25 cellular contexts compared by ENCODE assay signal in the genomic region with DNA sequence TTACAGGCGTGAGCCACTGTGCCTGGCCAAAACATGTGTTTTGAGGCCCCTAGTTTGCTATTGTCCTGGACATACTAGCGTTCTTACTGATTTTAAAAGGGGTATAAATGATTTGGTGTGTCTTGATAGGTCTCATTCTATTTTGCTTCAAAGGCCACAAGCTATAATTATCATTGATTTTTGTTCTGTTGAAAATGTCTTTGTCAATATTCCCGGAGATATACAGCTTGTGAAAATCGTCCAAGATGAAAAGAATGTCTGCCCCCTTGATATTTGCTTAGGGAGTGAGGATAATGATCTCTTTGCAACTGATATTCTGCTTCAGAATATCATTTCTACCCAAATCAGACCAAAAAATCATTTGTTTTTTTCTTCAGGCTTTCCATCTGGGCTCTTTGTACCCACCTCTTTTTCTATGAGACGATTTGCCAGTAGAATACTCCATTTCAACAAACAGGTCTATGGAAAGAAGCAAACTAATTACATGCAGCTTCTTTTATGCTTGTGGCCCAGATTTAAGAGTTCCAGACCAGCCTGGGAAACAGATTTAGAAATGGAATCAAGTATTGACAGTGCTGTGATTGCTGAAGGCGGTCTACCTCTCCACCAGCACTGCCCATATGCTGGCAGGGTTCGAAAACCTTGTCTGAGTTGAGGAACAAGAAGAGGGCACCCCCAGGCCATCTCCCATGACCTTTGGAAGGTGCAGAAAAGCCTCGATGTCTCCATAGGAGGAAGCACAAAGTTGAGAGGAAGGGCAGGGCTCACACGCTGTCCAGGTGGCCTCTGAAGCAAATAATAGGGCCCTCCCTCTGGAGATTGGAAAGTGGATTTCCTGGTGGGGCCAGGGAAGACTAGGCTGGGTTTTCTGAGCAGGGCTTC. TPM values are rescaled to one million over a fixed set of nuclear protein-coding genes. Genes with fewer than 3 reads are reported as not detected.
A peak's percentile ranks its signal among the peaks of the same experiment; 100 is the strongest.
DNase-seq lines count a peak whose midpoint lies in the region; ATAC-seq, FAIRE-seq and TF ChIP-seq lines count a peak whose summit lies in the region.
"Had no signal": no experiment of that assay in that cellular context is flagged by ENCODE, and none has a peak within 500 bp of the region (broad histone marks: within the 10 kb centered on the region; RNA-seq: fewer than 3 reads in every experiment).

No MANE protein-coding gene starts in this region.

- DNase-seq in HepG2 (ENCODE audit: low spot score), result no peak
- DNase-seq in right lobe of liver, result no peak
- DNase-seq in Peyer's patch, result no peak
- peak; percentile 40 to 42 for DNase-seq in left colon
- DNase-seq in activated CD4-positive, CD25-positive, alpha-beta regulatory T cell (lab: John Stamatoyannopoulos, UW), result no peak
- no peak for DNase-seq in activated gamma-delta T cell (lab: John Stamatoyannopoulos, UW)
- no peak for DNase-seq in aorta
- DNase-seq: activated CD8-positive, alpha-beta memory T cell treated with anti-CD3 and anti-CD28 coated beads, Interleukin-2, amount 50 U/mL, for 48 hours; head of caudate nucleus; MM.1S; naive thymus-derived CD4-positive, alpha-beta T cell; NCI-H1436; NCI-H2171 treated with DMSO at 0.1 percent for 48 hours; NCI-H526 treated with DMSO at 0.1 percent for 48 hours; retina; stimulated activated CD4-positive, alpha-beta T cell treated with anti-CD3 and anti-CD28 coated beads, Interleukin-4, amount 100 ng/mL, for 1 hour; stimulated activated naive CD4-positive, alpha-beta T cell had no signal

- no peaks in the 10 kb centered on the region for H3K79me2 ChIP-seq in HepG2 (ENCODE audit: insufficient read depth, low read length)

- H4K20me1 ChIP-seq in HepG2 (ENCODE audit: insufficient read depth, low read length), result no peaks in the 10 kb centered on the region
- H4K20me1 ChIP-seq: BLaER1 had no signal

- peak overlapping the region in 1 of 3 experiments; percentile 23; a peak in 1 of 6 replicates for H3K4me3 ChIP-seq in HepG2 (replicated peaks in 1 of 3; ENCODE audit: insufficient read depth in 1 of 3, low read depth in 2 of 3, low read length in 3 of 3)
- no peak overlapping the region for H3K4me3 ChIP-seq in right lobe of liver
- H3K4me3 ChIP-seq in Peyer's patch, result no peak overlapping the region
- H3K4me3 ChIP-seq in aorta (ENCODE audit: low read length in 2 of 2), result no peak overlapping the region
- H3K4me3 ChIP-seq: BLaER1, thoracic aorta had no signal

- H3K27ac ChIP-seq in HepG2 (ENCODE audit: extremely low read length, insufficient read depth, low read length) (peak overlapping the region; percentile 30), right lobe of liver (no peak overlapping the region), Peyer's patch (peak overlapping the region in 3 of 4 donors; percentile 2 to 19 (median 15)), aorta (ENCODE audit: low read depth in 1 of 2, low read length in 2 of 2) (no peak overlapping the region)
- H3K27ac ChIP-seq: epithelial cell of prostate, thoracic aorta, VCaP had no signal

- POLR2A ChIA-PET in HepG2 (lab: Yijun Ruan, JAX), result interaction anchor here (4.6 kb wide), 1 partner anchor 13 kb away, joined by 22 read pairs; no protein-coding TSS in a partner anchor

- ATAC-seq in HepG2, result peak; percentile 53
- ATAC-seq in right lobe of liver, result no peak
- ATAC-seq in left colon, result peak; percentile 48
- no peak for ATAC-seq in HG03460 (IDR thresholded peaks at IDR 0.05; ENCODE audit: unreplicated experiment)
- ATAC-seq in aorta (ENCODE audit: low FRiP score), result no peak
- ATAC-seq: naive thymus-derived CD4-positive, alpha-beta T cell had no signal

- 10% methylated on average over 9 of the region's 9 CpGs for WGBS in HepG2 (ENCODE audit: low lambda C conversion rate)
- WGBS in right lobe of liver (ENCODE audit: insufficient coverage, low coverage, low lambda C conversion rate, missing lambda C conversion rate), result 75% methylated on average over 9 of the region's 9 CpGs
- WGBS in aorta, 2 donors, result 85 to 87% methylated on average over 9 of the region's 9 CpGs

- no peak overlapping the region for H3K9ac ChIP-seq in HepG2 (ENCODE audit: insufficient read depth, low read depth, low read length)
- H3K9ac ChIP-seq: BLaER1 had no signal

- H3K36me3 ChIP-seq in HepG2 (replicated peaks in 1 of 2; ENCODE audit: control insufficient read depth in 1 of 2, insufficient read depth in 2 of 2, low read length in 2 of 2), result no peaks in the 10 kb centered on the region
- H3K36me3 ChIP-seq in right lobe of liver, result no peaks in the 10 kb centered on the region
- H3K36me3 ChIP-seq in Peyer's patch, result no peaks in the 10 kb centered on the region
- H3K36me3 ChIP-seq in aorta (ENCODE audit: control insufficient read depth in 1 of 2, insufficient read depth in 2 of 2, low read length in 1 of 2), result no peaks in the 10 kb centered on the region
- H3K36me3 ChIP-seq: BLaER1, thoracic aorta had no signal

- no peak for TF ChIP-seq RAD21 in HepG2 (CRISPR knock-in tag; IDR thresholded peaks at IDR 0.05)

- peak in 1 of 2 experiments; percentile 53; a peak in 1 of 4 replicates for TF ChIP-seq EP300 in HepG2 (IDR thresholded peaks at IDR 0.05; ENCODE audit: low read depth in 2 of 2, low read length in 2 of 2)
- TF ChIP-seq EP300 in HepG2 (CRISPR knock-in tag; IDR thresholded peaks at IDR 0.05; ENCODE audit: borderline replicate concordance), result no peak

- BruUV-seq in HepG2 (replicated peaks; lab: Mats Ljungman, UMichigan), result no TSS peak

- H3K4me1 ChIP-seq in HepG2 (ENCODE audit: insufficient read depth, low read length) (peaks cover 61% of the 10 kb centered on the region), right lobe of liver (peaks cover 0 to 22% (median 9%) of the 10 kb centered on the region in 4 donors), Peyer's patch (peaks cover 0 to 21% (median 3%) of the 10 kb centered on the region in 4 donors), aorta (ENCODE audit: control insufficient read depth in 1 of 2, insufficient read depth in 2 of 2, low read length in 2 of 2) (no peaks in the 10 kb centered on the region)

- H3K9me3 ChIP-seq in HepG2 (ENCODE audit: low read length), result no peaks in the 10 kb centered on the region
- no peaks in the 10 kb centered on the region for H3K9me3 ChIP-seq in right lobe of liver
- H3K9me3 ChIP-seq in Peyer's patch, result no peaks in the 10 kb centered on the region
- H3K9me3 ChIP-seq in aorta (ENCODE audit: control insufficient read depth, low read length), result no peaks in the 10 kb centered on the region
- H3K9me3 ChIP-seq: thoracic aorta had no signal

- TF ChIP-seq CTCF in HepG2 (CRISPR knock-in tag; IDR thresholded peaks at IDR 0.05) (no peak), right lobe of liver (IDR thresholded peaks at IDR 0.05) (no peak), Peyer's patch (IDR thresholded peaks at IDR 0.05) (no peak)

- H3K4me2 ChIP-seq in HepG2 (ENCODE audit: low read depth, low read length), result peak overlapping the region; percentile 60
- H3K4me2 ChIP-seq: BLaER1 had no signal

- H3K27me3 ChIP-seq in HepG2 (ENCODE audit: control insufficient read depth in 1 of 2, insufficient read depth in 2 of 2, low read length in 2 of 2) (no peaks in the 10 kb centered on the region), right lobe of liver (no peaks in the 10 kb centered on the region), Peyer's patch (no peaks in the 10 kb centered on the region), aorta (ENCODE audit: control insufficient read depth in 1 of 2, insufficient read depth in 2 of 2, low read length in 1 of 2) (no peaks in the 10 kb centered on the region)
- H3K27me3 ChIP-seq: BLaER1 had no signal

- TF ChIP-seq POLR2A in HepG2 (IDR thresholded peaks at IDR 0.05; ENCODE audit: insufficient read depth in 1 of 2, low read depth in 2 of 2, low read length in 2 of 2) (no peak), right lobe of liver (IDR thresholded peaks at IDR 0.05) (no peak), Peyer's patch (IDR thresholded peaks at IDR 0.05) (no peak)

- in situ Hi-C loops in HepG2 (cut with HindIII; ENCODE audit: extremely low pct_ligation_motif_present, low pct_unique_long_range_greater_than_20kb), result no loop called here

- CTCF ChIA-PET in HepG2 (lab: Yijun Ruan, JAX; ENCODE audit: low intra/inter-chr PET ratio, low total read pairs), result no interaction called here

- H2AFZ ChIP-seq in HepG2 (ENCODE audit: low read length), result peak overlapping the region; percentile 16

- intact Hi-C loops in HepG2 (cut with micrococcal nuclease; ENCODE audit: unreplicated experiment) (no loop called here), right lobe of liver (cut with DNase I) (no loop called here), left colon (cut with DNase I, micrococcal nuclease) (no loop called here), aorta (cut with DNase I) (no loop called here)

- no peak for FAIRE-seq in HepG2 (lab: Jason Lieb, UNC)
- FAIRE-seq: D721Med, GM12891 had no signal

RNA-seq across cellular contexts. Expression of gene ST6GALNAC1, which starts 14.2 kb away (rescaled TPM):
- total RNA-seq in HepG2 (2016; rRNA removed; fragmentation: Illumina TruSeq; extraction: Trizol), result not detected in 2 replicates
- total RNA-seq in HepG2 (2016; cell fraction: cytosol; rRNA removed; fragmentation: Illumina TruSeq; extraction: Trizol; ENCODE audit: low read depth), result not detected in 2 replicates
- total RNA-seq in HepG2 (2016; cell fraction: insoluble cytoplasmic fraction; rRNA removed; fragmentation: Illumina TruSeq; extraction: Trizol), result not detected in 2 replicates
- total RNA-seq in HepG2 (2016; cell fraction: membrane; rRNA removed; fragmentation: Illumina TruSeq; extraction: Trizol), result not detected in 2 replicates
- not detected in 2 replicates for total RNA-seq in HepG2 (2016; cell fraction: nucleus; rRNA removed; fragmentation: Illumina TruSeq; extraction: Trizol)
- not detected in 2 replicates for polyA plus RNA-seq in HepG2 (2011; rRNA removed)
- polyA plus RNA-seq in HepG2 (2011; cell fraction: cytosol; rRNA removed), result not detected in 2 replicates
- not detected in 2 replicates for polyA plus RNA-seq in HepG2 (2011; cell fraction: nucleus; rRNA removed)
- not detected in 2 replicates for polyA plus RNA-seq in HepG2 (2012)
- polyA plus RNA-seq in HepG2 (2016; cell fraction: cytosol; fragmentation: Illumina TruSeq; extraction: Trizol; ENCODE audit: low read depth), result not detected in 2 replicates
- not detected in 2 replicates for polyA plus RNA-seq in HepG2 (2016; cell fraction: insoluble cytoplasmic fraction; fragmentation: Illumina TruSeq; extraction: Trizol; ENCODE audit: low read depth)
- not detected in 2 replicates for polyA plus RNA-seq in HepG2 (2016; cell fraction: membrane; fragmentation: Illumina TruSeq; extraction: Trizol; ENCODE audit: low read depth)
- not detected in 2 replicates for polyA plus RNA-seq in HepG2 (2016; cell fraction: nucleus; fragmentation: Illumina TruSeq; extraction: Trizol; ENCODE audit: insufficient read depth, low read depth)
- polyA minus RNA-seq in HepG2 (2011; rRNA and poly(A)+ RNA removed; ENCODE audit: low replicate concordance), result 0.36 and 9.8 TPM in 2 replicates
- polyA minus RNA-seq in HepG2 (2011; cell fraction: cytosol; rRNA and poly(A)+ RNA removed), result not detected in 2 replicates
- not detected in 2 replicates for polyA minus RNA-seq in HepG2 (2011; cell fraction: nucleus; rRNA and poly(A)+ RNA removed)
- 1 to 10 TPM in 1 of 6 experiments, under 1 TPM in 2, not detected in 3; 0.42 to 1.4 (median 0.62) TPM for total RNA-seq in right lobe of liver
- total RNA-seq in Peyer's patch, result 100 to 1,000 TPM in 2 of 4 donors, 10 to 100 TPM in 2; 91.6 to 135 (median 102) TPM
- total RNA-seq in left colon, result 100 to 1,000 TPM; 322 to 434 TPM
- 1 to 10 TPM; 1.1 to 2.3 TPM for total RNA-seq in aorta
- polyA plus RNA-seq in aorta, result 1 to 10 TPM; 1.6 to 9.4 TPM
- total RNA-seq: fibroblast of villous mesenchyme had no signal

RNA-seq across cellular contexts. Expression of gene MXRA7, which starts 53.0 kb away (rescaled TPM):
- total RNA-seq in HepG2 (2016; rRNA removed; fragmentation: Illumina TruSeq; extraction: Trizol) (28.0 and 44.8 TPM in 2 replicates), right lobe of liver (10 to 100 TPM in 5 of 6 experiments, 1 to 10 TPM in 1; 7.7 to 25.4 (median 15.3) TPM), Peyer's patch (10 to 100 TPM in 3 of 4 donors, 1 to 10 TPM in 1; 9.1 to 27.3 (median 23.4) TPM), left colon (10 to 100 TPM; 12.0 to 37.2 TPM), aorta (100 to 1,000 TPM; 256 to 262 TPM)
- 22.8 and 24.5 TPM in 2 replicates for total RNA-seq in HepG2 (2016; cell fraction: cytosol; rRNA removed; fragmentation: Illumina TruSeq; extraction: Trizol; ENCODE audit: low read depth)
- total RNA-seq in HepG2 (2016; cell fraction: insoluble cytoplasmic fraction; rRNA removed; fragmentation: Illumina TruSeq; extraction: Trizol), result 30.0 and 44.9 TPM in 2 replicates
- 51.0 and 58.7 TPM in 2 replicates for total RNA-seq in HepG2 (2016; cell fraction: membrane; rRNA removed; fragmentation: Illumina TruSeq; extraction: Trizol)
- 30.0 and 37.9 TPM in 2 replicates for total RNA-seq in HepG2 (2016; cell fraction: nucleus; rRNA removed; fragmentation: Illumina TruSeq; extraction: Trizol)
- polyA plus RNA-seq in HepG2 (2011; rRNA removed) (112 and 139 TPM in 2 replicates), aorta (100 to 1,000 TPM; 357 to 465 TPM)
- polyA plus RNA-seq in HepG2 (2011; cell fraction: cytosol; rRNA removed), result 75.0 and 131 TPM in 2 replicates
- polyA plus RNA-seq in HepG2 (2011; cell fraction: nucleus; rRNA removed), result 36.3 and 45.0 TPM in 2 replicates
- 131 and 138 TPM in 2 replicates for polyA plus RNA-seq in HepG2 (2012)
- 36.6 and 41.1 TPM in 2 replicates for polyA plus RNA-seq in HepG2 (2016; cell fraction: cytosol; fragmentation: Illumina TruSeq; extraction: Trizol; ENCODE audit: low read depth)
- 37.7 and 42.0 TPM in 2 replicates for polyA plus RNA-seq in HepG2 (2016; cell fraction: insoluble cytoplasmic fraction; fragmentation: Illumina TruSeq; extraction: Trizol; ENCODE audit: low read depth)
- 56.2 and 59.4 TPM in 2 replicates for polyA plus RNA-seq in HepG2 (2016; cell fraction: membrane; fragmentation: Illumina TruSeq; extraction: Trizol; ENCODE audit: low read depth)
- 59.5 and 60.5 TPM in 2 replicates for polyA plus RNA-seq in HepG2 (2016; cell fraction: nucleus; fragmentation: Illumina TruSeq; extraction: Trizol; ENCODE audit: insufficient read depth, low read depth)
- 21.9 and 76.0 TPM in 2 replicates for polyA minus RNA-seq in HepG2 (2011; rRNA and poly(A)+ RNA removed; ENCODE audit: low replicate concordance)
- polyA minus RNA-seq in HepG2 (2011; cell fraction: cytosol; rRNA and poly(A)+ RNA removed), result 38.4 and 70.8 TPM in 2 replicates
- 18.8 and 29.5 TPM in 2 replicates for polyA minus RNA-seq in HepG2 (2011; cell fraction: nucleus; rRNA and poly(A)+ RNA removed)

Comparison
In these comparisons a context has a peak if more than half of its experiments do, and no peak if none do; other contexts are left out.
1. ATAC-seq: peak in HepG2 (single experiment) and left colon (single experiment); none in right lobe of liver (0 of 4), HG03460 (single experiment) and aorta (single experiment).
2. H3K27ac ChIP-seq: peak in HepG2 (single experiment) and Peyer's patch (3 of 4); none in right lobe of liver (0 of 3) and aorta (0 of 2).
3. DNase-seq: peak in left colon (2 of 2); none in HepG2 (single experiment), right lobe of liver (0 of 3), Peyer's patch (0 of 3), activated CD4-positive, CD25-positive, alpha-beta regulatory T cell (0 of 4), activated gamma-delta T cell (single experiment) and aorta (0 of 2).
4. RNA of gene ST6GALNAC1, which starts 14.2 kb away (total RNA-seq): 322 to 434 TPM in left colon and 91.6 to 135 TPM in Peyer's patch; 1.1 to 2.3 TPM in aorta, 0.42 to 1.4 TPM in right lobe of liver and not detected in HepG2; every median in the first group is over 10 times any median in the second.